ENCODE assay signal across 1 cellular context in genomic region chr1:89942825-89943658, GRCh38.
A peak's percentile ranks its signal among the peaks of the same experiment; 100 is the strongest.
TF ChIP-seq lines count a peak whose summit lies in the region.

No MANE protein-coding gene starts in this region.

TF ChIP-seq in HepG2, 621 proteins besides CTCF, POLR2A, EP300 and RAD21 (continued from another document and continues in another):
- TF ChIP-seq SSRP1 (CRISPR knock-in tag; IDR thresholded peaks at IDR 0.05), result no peak
- TF ChIP-seq NFIB (CRISPR knock-in tag; IDR thresholded peaks at IDR 0.05; ENCODE audit: borderline replicate concordance), result no peak
- TF ChIP-seq TRIM22 (IDR thresholded peaks at IDR 0.05), result no peak
- TF ChIP-seq PCBP1 (IDR thresholded peaks at IDR 0.05; ENCODE audit: borderline replicate concordance, low read depth, low read length), result no peak
- no peak for TF ChIP-seq NFE2L1 (CRISPR knock-in tag; IDR thresholded peaks at IDR 0.05; ENCODE audit: borderline replicate concordance)
- TF ChIP-seq MATR3 (CRISPR knock-in tag; IDR thresholded peaks at IDR 0.05), result no peak
- TF ChIP-seq ZNF773 (CRISPR knock-in tag; IDR thresholded peaks at IDR 0.05; ENCODE audit: borderline replicate concordance), result no peak
- TF ChIP-seq CENPT (CRISPR knock-in tag; IDR thresholded peaks at IDR 0.05; ENCODE audit: low read depth), result no peak
- TF ChIP-seq PRDM15 (CRISPR knock-in tag; IDR thresholded peaks at IDR 0.05), result no peak
- no peak for TF ChIP-seq NR0B2 (CRISPR knock-in tag; IDR thresholded peaks at IDR 0.05)
- TF ChIP-seq SOX6 (IDR thresholded peaks at IDR 0.05), result no peak
- peak; percentile 99 for TF ChIP-seq SOX6 (CRISPR knock-in tag; IDR thresholded peaks at IDR 0.05)
- TF ChIP-seq CEBPB (IDR thresholded peaks at IDR 0.05; ENCODE audit: borderline replicate concordance, low read depth, low read length), result peak; percentile 90
- TF ChIP-seq MLXIP (CRISPR knock-in tag; IDR thresholded peaks at IDR 0.05; ENCODE audit: borderline replicate concordance), result no peak
- no peak for TF ChIP-seq ZC3H4 (CRISPR knock-in tag; IDR thresholded peaks at IDR 0.05; ENCODE audit: borderline replicate concordance)
- no peak for TF ChIP-seq ZNF160 (CRISPR knock-in tag; IDR thresholded peaks at IDR 0.05)
- TF ChIP-seq ZNF549 (CRISPR knock-in tag; IDR thresholded peaks at IDR 0.05), result no peak
- TF ChIP-seq ZNF296 (CRISPR knock-in tag; conservative IDR thresholded peaks at IDR 0.05), result no peak
- no peak for TF ChIP-seq ZNF501 (CRISPR knock-in tag; IDR thresholded peaks at IDR 0.05)
- no peak for TF ChIP-seq YY1 (IDR thresholded peaks at IDR 0.05; ENCODE audit: insufficient read depth, insufficient replicate concordance, low read depth, low read length)
- TF ChIP-seq THAP11 (CRISPR knock-in tag; IDR thresholded peaks at IDR 0.05), result peak; percentile 58
- no peak for TF ChIP-seq ZNF790 (CRISPR knock-in tag; IDR thresholded peaks at IDR 0.05; ENCODE audit: borderline replicate concordance)
- TF ChIP-seq MBNL3 (CRISPR knock-in tag; conservative IDR thresholded peaks at IDR 0.05), result no peak
- no peak for TF ChIP-seq TEF (CRISPR knock-in tag; IDR thresholded peaks at IDR 0.05)
- TF ChIP-seq HMGA1 (CRISPR knock-in tag; conservative IDR thresholded peaks at IDR 0.05), result no peak
- no peak for TF ChIP-seq ZNF629 (CRISPR knock-in tag; conservative IDR thresholded peaks at IDR 0.05)
- no peak for TF ChIP-seq IRF1 (CRISPR knock-in tag; IDR thresholded peaks at IDR 0.05; ENCODE audit: low read depth)
- no peak for TF ChIP-seq ZZZ3 (CRISPR knock-in tag; IDR thresholded peaks at IDR 0.05; ENCODE audit: borderline replicate concordance)
- TF ChIP-seq CREB1 (IDR thresholded peaks at IDR 0.05), result peak; percentile 51; the same call in 1 of the 2 replicates
- TF ChIP-seq CREB1 (CRISPR knock-in tag; IDR thresholded peaks at IDR 0.05), result peak; percentile 83
- TF ChIP-seq ZNF616 (CRISPR knock-in tag; IDR thresholded peaks at IDR 0.05; ENCODE audit: low read depth), result no peak
- no peak for TF ChIP-seq ZNF674 (CRISPR knock-in tag; IDR thresholded peaks at IDR 0.05; ENCODE audit: low read depth)
- no peak for TF ChIP-seq BORCS8-MEF2B (CRISPR knock-in tag; IDR thresholded peaks at IDR 0.05)
- TF ChIP-seq SMAD1 (CRISPR knock-in tag; IDR thresholded peaks at IDR 0.05; ENCODE audit: borderline replicate concordance, low read depth), result no peak
- no peak; the same call in 1 of the 2 replicates for TF ChIP-seq POLR2AphosphoS5 (IDR thresholded peaks at IDR 0.05; ENCODE audit: low read depth, low read length)
- peak; percentile 56; the same call in 1 of the 2 replicates for TF ChIP-seq HMG20B (CRISPR knock-in tag; conservative IDR thresholded peaks at IDR 0.05)
- no peak for TF ChIP-seq ZBTB3 (CRISPR knock-in tag; IDR thresholded peaks at IDR 0.05; ENCODE audit: borderline replicate concordance, low read depth)
- TF ChIP-seq THAP9 (CRISPR knock-in tag; IDR thresholded peaks at IDR 0.05; ENCODE audit: borderline replicate concordance), result no peak
- TF ChIP-seq ZFP41 (CRISPR knock-in tag; IDR thresholded peaks at IDR 0.05; ENCODE audit: borderline replicate concordance), result no peak
- TF ChIP-seq MYNN (CRISPR knock-in tag; IDR thresholded peaks at IDR 0.05; ENCODE audit: low read depth), result no peak
- peak; percentile 90 for TF ChIP-seq GATAD2A (CRISPR knock-in tag; IDR thresholded peaks at IDR 0.05)
- no peak for TF ChIP-seq ZFP36 (IDR thresholded peaks at IDR 0.05; ENCODE audit: borderline replicate concordance, low read depth, low read length, partially characterized antibody)
- no peak for TF ChIP-seq SP140L (CRISPR knock-in tag; IDR thresholded peaks at IDR 0.05; ENCODE audit: borderline replicate concordance)
- no peak for TF ChIP-seq MZF1 (CRISPR knock-in tag; IDR thresholded peaks at IDR 0.05; ENCODE audit: borderline replicate concordance)
- no peak for TF ChIP-seq ZNF552 (CRISPR knock-in tag; IDR thresholded peaks at IDR 0.05; ENCODE audit: borderline replicate concordance)
- no peak for TF ChIP-seq IKZF1 (IDR thresholded peaks at IDR 0.05)
- no peak for TF ChIP-seq SMARCE1 (IDR thresholded peaks at IDR 0.05; ENCODE audit: borderline replicate concordance)
- no peak for TF ChIP-seq TAF15 (IDR thresholded peaks at IDR 0.05; ENCODE audit: low read depth, low read length, poor library complexity, severe bottlenecking)
- peak; percentile 90 for TF ChIP-seq NCOA2 (CRISPR knock-in tag; IDR thresholded peaks at IDR 0.05)
- TF ChIP-seq SMARCC2 (IDR thresholded peaks at IDR 0.05), result no peak
- no peak for TF ChIP-seq ZNF382 (CRISPR knock-in tag; IDR thresholded peaks at IDR 0.05; ENCODE audit: borderline replicate concordance)
- no peak for TF ChIP-seq ATF7-NPFF (CRISPR knock-in tag; IDR thresholded peaks at IDR 0.05; ENCODE audit: low read depth)
- no peak for TF ChIP-seq ZNF460 (CRISPR knock-in tag; IDR thresholded peaks at IDR 0.05; ENCODE audit: borderline replicate concordance)
- TF ChIP-seq RNF219 (CRISPR knock-in tag; IDR thresholded peaks at IDR 0.05), result no peak
- TF ChIP-seq DBP (CRISPR knock-in tag; IDR thresholded peaks at IDR 0.05; ENCODE audit: not compliant biosample characterization), result no peak
- no peak for TF ChIP-seq IRF9 (CRISPR knock-in tag; IDR thresholded peaks at IDR 0.05; ENCODE audit: borderline replicate concordance)
